14 cellular contexts compared by ENCODE assay signal in genomic region chr19:41206926-41207750, GRCh38. TPM values are rescaled to one million over a fixed set of nuclear protein-coding genes. Genes with fewer than 3 reads are reported as not detected.
A peak's percentile ranks its signal among the peaks of the same experiment; 100 is the strongest.
DNase-seq lines count a peak whose midpoint lies in the region; ATAC-seq and TF ChIP-seq lines count a peak whose summit lies in the region.
"Had no signal": no experiment of that assay in that cellular context is flagged by ENCODE, and none has a peak within 500 bp of the region (broad histone marks: within the 10 kb centered on the region; RNA-seq: fewer than 3 reads in every experiment).

No MANE protein-coding gene starts in this region.

- H3K4me2 ChIP-seq in fibroblast of lung (ENCODE audit: extremely low read depth, insufficient read depth, low read length): no peak overlapping the region

- WGBS in tibial nerve, 2 donors: 40 to 44% methylated on average over 26 of the region's 26 CpGs
- WGBS in ovary, 3 donors: 45 to 55% (median 48%) methylated on average over 26 of the region's 26 CpGs

- H3K4me1 Mint-ChIP-seq in naive thymus-derived CD4-positive, alpha-beta T cell: peaks cover 3 to 12% (median 7%) of the 10 kb centered on the region in 7 donors
- H3K4me1 Mint-ChIP-seq in activated naive CD8-positive, alpha-beta T cell treated with anti-CD3 and anti-CD28 coated beads for 36 hours: peaks cover 6% of the 10 kb centered on the region

- peak in 2 of 3 donors; percentile 65 to 76 for DNase-seq in Peyer's patch
- DNase-seq in fibroblast of lung (ENCODE audit: low read depth in 2 of 2): peak in 1 of 2 donors; percentile 62
- DNase-seq in naive thymus-derived CD4-positive, alpha-beta T cell: no peak
- DNase-seq in tibial nerve (ENCODE audit: low spot score in 2 of 2): peak; percentile 87 to 90
- DNase-seq in ovary: no peak
- no peak for DNase-seq in activated naive CD8-positive, alpha-beta T cell treated with anti-CD3 and anti-CD28 coated beads for 36 hours
- DNase-seq in NCI-H2171 treated with DMSO at 0.1 percent for 48 hours (lab: John Stamatoyannopoulos, UW): no peak
- no peak for DNase-seq in occipital lobe (lab: John Stamatoyannopoulos, UW)
- DNase-seq: CD4-positive, CD25-positive, alpha-beta regulatory T cell; cerebellar nuclear complex; NCI-H146; NCI-H774; SJCRH30; stimulated activated CD4-positive, alpha-beta T cell treated with anti-CD3 and anti-CD28 coated beads, Interleukin-12 subunit alpha, Interleukin-12 subunit beta, amount 100 ng/mL, for 4 hours had no signal

- H3K27me3 ChIP-seq in Peyer's patch (no peaks in the 10 kb centered on the region), fibroblast of lung (ENCODE audit: control insufficient read depth, insufficient read depth, low read length) (no peaks in the 10 kb centered on the region), tibial nerve (no peaks in the 10 kb centered on the region), ovary (no peaks in the 10 kb centered on the region)
- H3K27me3 ChIP-seq in naive thymus-derived CD4-positive, alpha-beta T cell (ENCODE audit: control insufficient read depth in 2 of 2, insufficient read depth in 2 of 2, low read length in 2 of 2): no peaks in the 10 kb centered on the region

- no peaks in the 10 kb centered on the region for H4K20me1 ChIP-seq in fibroblast of lung (ENCODE audit: control insufficient read depth, extremely low read depth, insufficient read depth, low read length)

- H3K4me3 ChIP-seq in Peyer's patch: no peak overlapping the region
- no peak overlapping the region for H3K4me3 ChIP-seq in fibroblast of lung (replicated peaks in 1 of 4; ENCODE audit: control extremely low read depth in 1 of 4, insufficient read depth in 1 of 4, low read depth in 3 of 4, low read length in 4 of 4)
- no peak overlapping the region for H3K4me3 ChIP-seq in naive thymus-derived CD4-positive, alpha-beta T cell (ENCODE audit: low read length)
- H3K4me3 ChIP-seq in tibial nerve: peak overlapping the region in 2 of 4 donors; percentile 4 to 21
- H3K4me3 ChIP-seq in ovary: no peak overlapping the region
- H3K4me3 ChIP-seq: SJCRH30 had no signal

- no peaks in the 10 kb centered on the region for H3K9me3 Mint-ChIP-seq in naive thymus-derived CD4-positive, alpha-beta T cell
- H3K9me3 Mint-ChIP-seq in activated naive CD8-positive, alpha-beta T cell treated with anti-CD3 and anti-CD28 coated beads for 36 hours: no peaks in the 10 kb centered on the region

- H3K9ac ChIP-seq in fibroblast of lung (ENCODE audit: insufficient read depth, low read length): peak overlapping the region; percentile 30

- H3K4me3 Mint-ChIP-seq in naive thymus-derived CD4-positive, alpha-beta T cell: no peak overlapping the region
- H3K4me3 Mint-ChIP-seq in activated naive CD8-positive, alpha-beta T cell treated with anti-CD3 and anti-CD28 coated beads for 36 hours: no peak overlapping the region
- H3K4me3 Mint-ChIP-seq: CD4-positive, CD25-positive, alpha-beta regulatory T cell had no signal

- POLR2A ChIA-PET in naive thymus-derived CD4-positive, alpha-beta T cell (lab: Charles Lee): interaction anchor here (4.5 to 8.2 kb wide), 2 partner anchors 54 to 100 kb away, joined by 66 to 109 read pairs; partner anchors contain the start of genes CCDC97 and HNRNPUL1

- TF ChIP-seq CTCF in Peyer's patch (IDR thresholded peaks at IDR 0.05) (no peak), fibroblast of lung (conservative IDR thresholded peaks at IDR 0.05 in 1 of 2, IDR thresholded peaks at IDR 0.05 in 1 of 2; ENCODE audit: low read depth in 1 of 2, low read length in 2 of 2) (no peak), tibial nerve (IDR thresholded peaks at IDR 0.05) (no peak), ovary (IDR thresholded peaks at IDR 0.05) (no peak)

- no peaks in the 10 kb centered on the region for H3K36me3 Mint-ChIP-seq in naive thymus-derived CD4-positive, alpha-beta T cell
- H3K36me3 Mint-ChIP-seq in activated naive CD8-positive, alpha-beta T cell treated with anti-CD3 and anti-CD28 coated beads for 36 hours: no peaks in the 10 kb centered on the region
- H3K36me3 Mint-ChIP-seq: CD4-positive, CD25-positive, alpha-beta regulatory T cell had no signal

- peak; percentile 71 to 82 for TF ChIP-seq EP300 in tibial nerve (IDR thresholded peaks at IDR 0.05)
- no peak for TF ChIP-seq EP300 in ovary (IDR thresholded peaks at IDR 0.05)

- no peaks in the 10 kb centered on the region for H3K27me3 Mint-ChIP-seq in naive thymus-derived CD4-positive, alpha-beta T cell
- no peaks in the 10 kb centered on the region for H3K27me3 Mint-ChIP-seq in activated naive CD8-positive, alpha-beta T cell treated with anti-CD3 and anti-CD28 coated beads for 36 hours

- CTCF ChIA-PET in naive thymus-derived CD4-positive, alpha-beta T cell (lab: Charles Lee): interaction anchor here (0.5 to 5.4 kb wide), 4 partner anchors 56 to 101 kb away, joined by 3 to 78 read pairs (median 6); partner anchors contain the start of gene CCDC97

- H3K4me1 ChIP-seq in Peyer's patch (no peaks in the 10 kb centered on the region), fibroblast of lung (ENCODE audit: control insufficient read depth, extremely low read depth, insufficient read depth, low read length) (peaks cover 15% of the 10 kb centered on the region), tibial nerve (peaks cover 0 to 20% (median 5%) of the 10 kb centered on the region in 4 donors), ovary (ENCODE audit: insufficient read depth) (peaks cover 3% of the 10 kb centered on the region)
- H3K4me1 ChIP-seq in naive thymus-derived CD4-positive, alpha-beta T cell (ENCODE audit: control insufficient read depth in 2 of 2, insufficient read depth in 2 of 2, low read length in 2 of 2): no peaks in the 10 kb centered on the region
- H3K4me1 ChIP-seq: SJCRH30 had no signal

- H3K27ac Mint-ChIP-seq in naive thymus-derived CD4-positive, alpha-beta T cell: peak overlapping the region in 6 of 9 donors; percentile 15 to 85 (median 54)
- no peak overlapping the region for H3K27ac Mint-ChIP-seq in activated naive CD8-positive, alpha-beta T cell treated with anti-CD3 and anti-CD28 coated beads for 36 hours

- H3K27ac ChIP-seq in Peyer's patch (peak overlapping the region in 3 of 4 donors; percentile 9 to 65 (median 57)), fibroblast of lung (ENCODE audit: insufficient read depth, low read length) (peak overlapping the region; percentile 62), tibial nerve (peak overlapping the region; percentile 57 to 78 (median 68)), ovary (no peak overlapping the region)
- no peak overlapping the region for H3K27ac ChIP-seq in naive thymus-derived CD4-positive, alpha-beta T cell (ENCODE audit: low read depth, low read length)
- H3K27ac ChIP-seq: SJCRH30 had no signal

- TF ChIP-seq POLR2A in Peyer's patch (IDR thresholded peaks at IDR 0.05): no peak
- no peak for TF ChIP-seq POLR2A in tibial nerve (IDR thresholded peaks at IDR 0.05)
- TF ChIP-seq POLR2A in ovary (IDR thresholded peaks at IDR 0.05): no peak

- peak overlapping the region; percentile 60 for H2AFZ ChIP-seq in fibroblast of lung (ENCODE audit: low read length)

- no peak for ATAC-seq in naive thymus-derived CD4-positive, alpha-beta T cell

- intact Hi-C loops in naive thymus-derived CD4-positive, alpha-beta T cell (cut with micrococcal nuclease): no loop called here
- intact Hi-C loops in ovary (cut with DNase I): loop anchor here (5.0 to 10.0 kb wide), 4 partner anchors 50 to 100 kb away; partner anchors contain the start of gene HNRNPUL1 (in 2 of the 4)

- peaks cover 0 to 25% (median 0%) of the 10 kb centered on the region in 3 donors for H3K36me3 ChIP-seq in Peyer's patch
- peaks cover 8% of the 10 kb centered on the region for H3K36me3 ChIP-seq in fibroblast of lung (ENCODE audit: control insufficient read depth, insufficient read depth, low read length)
- H3K36me3 ChIP-seq in naive thymus-derived CD4-positive, alpha-beta T cell (ENCODE audit: control insufficient read depth in 2 of 3, insufficient read depth in 3 of 3, low read length in 3 of 3): no peaks in the 10 kb centered on the region
- H3K36me3 ChIP-seq in tibial nerve: no peaks in the 10 kb centered on the region
- H3K36me3 ChIP-seq in ovary: no peaks in the 10 kb centered on the region
- H3K36me3 ChIP-seq: SJCRH30 had no signal

- H3K79me2 ChIP-seq in fibroblast of lung (ENCODE audit: control insufficient read depth, insufficient read depth, low read length): no peaks in the 10 kb centered on the region

- H3K9me3 ChIP-seq in Peyer's patch: no peaks in the 10 kb centered on the region
- H3K9me3 ChIP-seq in fibroblast of lung (ENCODE audit: control insufficient read depth, insufficient read depth, low read depth, low read length): no peaks in the 10 kb centered on the region
- H3K9me3 ChIP-seq in naive thymus-derived CD4-positive, alpha-beta T cell (ENCODE audit: control insufficient read depth in 2 of 3, low read length in 3 of 3): no peaks in the 10 kb centered on the region
- H3K9me3 ChIP-seq in tibial nerve: no peaks in the 10 kb centered on the region
- H3K9me3 ChIP-seq in ovary: no peaks in the 10 kb centered on the region
- H3K9me3 ChIP-seq: SJCRH30 had no signal

RNA-seq across cellular contexts. Expression of gene AXL, which starts 11.9 kb away (rescaled TPM):
- total RNA-seq in Peyer's patch (10 to 100 TPM in 3 of 4 donors, 1 to 10 TPM in 1; 7.2 to 46.2 (median 24.2) TPM), fibroblast of lung (107 and 223 TPM in 2 replicates), tibial nerve (100 to 1,000 TPM in 1 of 4 donors, 10 to 100 TPM in 3; 72.0 to 110 (median 88.5) TPM), ovary (10 to 100 TPM; 24.0 to 67.7 (median 36.1) TPM), occipital lobe (9.2 TPM)
- polyA plus RNA-seq in fibroblast of lung (231 and 319 TPM in 2 replicates), ovary (10 to 100 TPM; 18.1 to 34.7 TPM)
- polyA plus RNA-seq in fibroblast of lung (2012): 332 and 351 TPM in 2 replicates
- 2,777 and 4,130 TPM in 2 replicates for polyA minus RNA-seq in fibroblast of lung (ENCODE audit: low replicate concordance)
- total RNA-seq in naive thymus-derived CD4-positive, alpha-beta T cell: under 1 TPM in 4 of 5 experiments, not detected in 1; 0.12 to 0.54 (median 0.35) TPM
- under 1 TPM; 0.16 to 0.19 TPM for polyA plus RNA-seq in naive thymus-derived CD4-positive, alpha-beta T cell
- total RNA-seq in activated naive CD8-positive, alpha-beta T cell treated with anti-CD3 and anti-CD28 coated beads for 36 hours: under 1 TPM; 0.41 to 0.42 TPM
- total RNA-seq: CD4-positive, CD25-positive, alpha-beta regulatory T cell had no signal

RNA-seq across cellular contexts. Expression of gene CYP2S1, which starts 14.1 kb away (rescaled TPM):
- total RNA-seq in Peyer's patch: 100 to 1,000 TPM in 1 of 4 donors, 10 to 100 TPM in 2, 1 to 10 TPM in 1; 4.1 to 147 (median 67.1) TPM
- 2.1 and 3.5 TPM in 2 replicates for total RNA-seq in fibroblast of lung
- 0.93 and 7.5 TPM in 2 replicates for polyA plus RNA-seq in fibroblast of lung
- polyA plus RNA-seq in fibroblast of lung (2012): 3.0 and 29.9 TPM in 2 replicates
- polyA minus RNA-seq in fibroblast of lung (ENCODE audit: low replicate concordance): 13.9 and 79.2 TPM in 2 replicates
- total RNA-seq in naive thymus-derived CD4-positive, alpha-beta T cell: 1 to 10 TPM in 2 of 5 experiments, under 1 TPM in 3; 0.24 to 4.1 (median 0.74) TPM
- not detected for polyA plus RNA-seq in naive thymus-derived CD4-positive, alpha-beta T cell
- 1 to 10 TPM in 1 of 4 donors, under 1 TPM in 3; 0.42 to 1.4 (median 0.63) TPM for total RNA-seq in tibial nerve
- 1 to 10 TPM in 5 of 7 donors, under 1 TPM in 2; 0.33 to 6.9 (median 1.3) TPM for total RNA-seq in ovary
- under 1 TPM; 0.15 to 0.40 TPM for polyA plus RNA-seq in ovary
- total RNA-seq in activated naive CD8-positive, alpha-beta T cell treated with anti-CD3 and anti-CD28 coated beads for 36 hours: under 1 TPM; 0.27 to 0.32 TPM
- 1.4 TPM for total RNA-seq in occipital lobe
- total RNA-seq: CD4-positive, CD25-positive, alpha-beta regulatory T cell; SJCRH30 had no signal

RNA-seq across cellular contexts. Expression of gene HNRNPUL1, which starts 57.0 kb away (rescaled TPM):
- 100 to 1,000 TPM; 123 to 244 (median 167) TPM for total RNA-seq in Peyer's patch
- 47.3 and 58.1 TPM in 2 replicates for total RNA-seq in fibroblast of lung
- polyA plus RNA-seq in fibroblast of lung: 36.4 and 60.4 TPM in 2 replicates
- polyA plus RNA-seq in fibroblast of lung (2012): 121 and 163 TPM in 2 replicates
- 123 and 228 TPM in 2 replicates for polyA minus RNA-seq in fibroblast of lung (ENCODE audit: low replicate concordance)
- total RNA-seq in naive thymus-derived CD4-positive, alpha-beta T cell: 100 to 1,000 TPM; 253 to 319 (median 280) TPM
- polyA plus RNA-seq in naive thymus-derived CD4-positive, alpha-beta T cell: 10 to 100 TPM; 51.4 to 81.6 TPM
- 100 to 1,000 TPM; 136 to 163 (median 146) TPM for total RNA-seq in tibial nerve
- total RNA-seq in ovary: 100 to 1,000 TPM; 102 to 259 (median 223) TPM
- polyA plus RNA-seq in ovary: 100 to 1,000 TPM; 144 to 211 TPM
- total RNA-seq in activated naive CD8-positive, alpha-beta T cell treated with anti-CD3 and anti-CD28 coated beads for 36 hours: 100 to 1,000 TPM; 255 to 259 TPM
- 64.7 TPM for total RNA-seq in occipital lobe

Comparison
In these comparisons a context has a peak if more than half of its experiments do, and no peak if none do; other contexts are left out.
1. DNase-seq: peak in Peyer's patch (2 of 3) and tibial nerve (2 of 2); none in naive thymus-derived CD4-positive, alpha-beta T cell (0 of 9), ovary (0 of 5), activated naive CD8-positive, alpha-beta T cell treated with anti-CD3 and anti-CD28 coated beads for 36 hours (single experiment), NCI-H2171 treated with DMSO at 0.1 percent for 48 hours (single experiment) and occipital lobe (single experiment).
2. H3K27ac ChIP-seq: peak in Peyer's patch (3 of 4), fibroblast of lung (single experiment) and tibial nerve (4 of 4); none in naive thymus-derived CD4-positive, alpha-beta T cell (single experiment) and ovary (0 of 2).
3. intact Hi-C loops: an anchor here in ovary (5.0 to 10.0 kb wide); none called in naive thymus-derived CD4-positive, alpha-beta T cell.